Comparison of ENCODE assay signal across 1 cellular context in genomic region chr1:243414152-243414494, GRCh38.
TF ChIP-seq lines count a peak whose summit lies in the region.

No MANE protein-coding gene starts in this region.

TF ChIP-seq in WTC11, 78 proteins besides CTCF, POLR2A, EP300 and RAD21 (continued from another document):
- TF ChIP-seq E2F1 (CRISPR knock-in tag; IDR thresholded peaks at IDR 0.05) (no peak), MAX (CRISPR knock-in tag; IDR thresholded peaks at IDR 0.05) (no peak), SP1 (CRISPR knock-in tag; conservative IDR thresholded peaks at IDR 0.05) (no peak), E2F4 (CRISPR knock-in tag; IDR thresholded peaks at IDR 0.05; ENCODE audit: borderline replicate concordance, low read depth) (no peak), SMAD4 (CRISPR knock-in tag; IDR thresholded peaks at IDR 0.05) (no peak), NR3C1 (CRISPR knock-in tag; conservative IDR thresholded peaks at IDR 0.05; ENCODE audit: low read depth) (no peak), ZNF671 (CRISPR knock-in tag; IDR thresholded peaks at IDR 0.05) (no peak), NR1H2 (CRISPR knock-in tag; IDR thresholded peaks at IDR 0.05) (no peak), FOXJ3 (CRISPR knock-in tag; IDR thresholded peaks at IDR 0.05; ENCODE audit: borderline replicate concordance) (no peak)
